ENCODE assay signal across 11 cellular contexts in the genomic region with DNA sequence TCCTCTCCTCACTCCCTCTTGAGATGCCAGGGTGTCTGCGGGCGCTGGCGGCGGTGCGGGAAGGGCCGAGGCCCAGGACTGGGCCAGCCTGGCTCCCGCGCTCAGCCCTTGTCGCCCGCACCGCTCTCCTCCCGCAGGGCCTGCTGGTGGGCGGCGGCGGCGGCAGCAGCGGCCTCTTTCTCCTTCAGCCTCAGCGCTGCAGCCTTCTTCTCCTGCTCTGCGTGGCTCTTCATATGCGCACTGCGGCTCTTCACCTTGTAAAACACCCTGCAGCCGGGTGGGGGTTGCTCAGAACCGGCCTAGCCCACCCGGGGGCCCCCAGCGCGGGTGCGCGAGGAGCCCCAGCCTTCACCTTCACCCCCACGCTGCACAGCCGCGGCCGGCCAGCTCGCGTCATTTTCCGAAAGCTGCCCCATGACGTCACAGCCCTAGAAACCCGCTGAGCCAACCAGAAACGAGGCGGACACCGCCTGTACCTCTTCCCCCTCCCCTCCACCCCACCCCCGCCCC. TPM values are rescaled to one million over a fixed set of nuclear protein-coding genes. Genes with fewer than 3 reads are reported as not detected.
DNase-seq lines count a peak whose midpoint lies in the region; ATAC-seq and TF ChIP-seq lines count a peak whose summit lies in the region.
"Had no signal": no experiment of that assay in that cellular context is flagged by ENCODE, and none has a peak within 500 bp of the region (broad histone marks: within the 10 kb centered on the region; RNA-seq: fewer than 3 reads in every experiment).

No MANE protein-coding gene starts in this region.

- H3K36me3 ChIP-seq in adrenal gland (replicated peaks in 1 of 2) (peaks cover 0 to 65% of the 10 kb centered on the region in 2 donors), esophagus (ENCODE audit: control insufficient read depth in 2 of 2, insufficient read depth in 2 of 2, low read length in 1 of 2) (peaks cover 13 to 38% of the 10 kb centered on the region in 2 donors), suprapubic skin (peaks cover 78% of the 10 kb centered on the region)

- no peak for ATAC-seq in HG03175 (IDR thresholded peaks at IDR 0.05; ENCODE audit: unreplicated experiment)
- ATAC-seq in HG03439 (IDR thresholded peaks at IDR 0.05; ENCODE audit: unreplicated experiment), result no peak

- intact Hi-C loops in adrenal gland (cut with DNase I), result no loop called here

- no peak for TF ChIP-seq EP300 in suprapubic skin (IDR thresholded peaks at IDR 0.05)

- TF ChIP-seq CTCF in adrenal gland (IDR thresholded peaks at IDR 0.05), result no peak
- no peak for TF ChIP-seq CTCF in suprapubic skin (IDR thresholded peaks at IDR 0.05)

- peak in 4 of 7 donors; percentile 69 to 91 (median 75) for DNase-seq in adrenal gland
- DNase-seq in midbrain (lab: John Stamatoyannopoulos, UW), result peak; percentile 7
- DNase-seq in suprapubic skin (ENCODE audit: low spot score in 2 of 2), result no peak
- no peak for DNase-seq in foreskin melanocyte
- no peak for DNase-seq in erythroblast (lab: John Stamatoyannopoulos, UW)
- DNase-seq: Caco-2; NCI-H1436; stimulated activated CD4-positive, alpha-beta T cell treated with anti-CD3 and anti-CD28 coated beads, Interleukin-2, amount 100 ng/mL, for 24 hours had no signal

- WGBS in adrenal gland, 4 donors, result 52 to 87% (median 64%) methylated on average over 22 to 41 of the region's 41 CpGs
- WGBS in esophagus, 2 donors, result 72 to 81% methylated on average over 41 of the region's 41 CpGs
- 81% methylated on average over 32 of the region's 41 CpGs for WGBS in suprapubic skin

- H3K27ac ChIP-seq in adrenal gland, result peak overlapping the region in 4 of 5 donors; percentile 48 to 80 (median 73)
- H3K27ac ChIP-seq in esophagus (ENCODE audit: low read depth in 2 of 2, low read length in 1 of 2), result peak overlapping the region; percentile 62 to 69
- peak overlapping the region; percentile 16 for H3K27ac ChIP-seq in suprapubic skin

- H3K27me3 ChIP-seq in adrenal gland (no peaks in the 10 kb centered on the region), esophagus (ENCODE audit: control insufficient read depth in 1 of 2, insufficient read depth in 2 of 2, low read length in 2 of 2) (no peaks in the 10 kb centered on the region), suprapubic skin (no peaks in the 10 kb centered on the region)

- H3K4me1 ChIP-seq in adrenal gland (replicated peaks in 1 of 2) (peaks cover 4 to 35% of the 10 kb centered on the region in 2 donors), esophagus (ENCODE audit: control insufficient read depth in 2 of 2, insufficient read depth in 2 of 2, low read length in 1 of 2) (peaks cover 0 to 2% of the 10 kb centered on the region in 2 donors), suprapubic skin (peaks cover 31% of the 10 kb centered on the region)
- H3K4me1 ChIP-seq: Caco-2 had no signal

- H3K4me3 ChIP-seq in adrenal gland, result no peak overlapping the region
- H3K4me3 ChIP-seq in esophagus (ENCODE audit: low read depth in 1 of 2, low read length in 2 of 2), result no peak overlapping the region
- no peak overlapping the region for H3K4me3 ChIP-seq in suprapubic skin

- no peaks in the 10 kb centered on the region for H3K9me3 ChIP-seq in adrenal gland (replicated peaks in 1 of 3)
- no peaks in the 10 kb centered on the region for H3K9me3 ChIP-seq in esophagus (ENCODE audit: control insufficient read depth in 2 of 2, insufficient read depth in 1 of 2, low read depth in 1 of 2, low read length in 1 of 2)
- no peaks in the 10 kb centered on the region for H3K9me3 ChIP-seq in suprapubic skin
- H3K9me3 ChIP-seq: Caco-2 had no signal

- peak; percentile 20 to 33 for TF ChIP-seq POLR2A in adrenal gland (IDR thresholded peaks at IDR 0.05)
- no peak for TF ChIP-seq POLR2A in suprapubic skin (IDR thresholded peaks at IDR 0.05)
- no peak for TF ChIP-seq POLR2A in erythroblast (IDR thresholded peaks at IDR 0.05; ENCODE audit: low read length)

RNA-seq across cellular contexts. Expression of a gene that starts 4.6 kb away (rescaled TPM):
- total RNA-seq in adrenal gland, result 10 to 100 TPM; 23.1 to 74.6 (median 43.2) TPM
- polyA plus RNA-seq in adrenal gland, result 10 to 100 TPM; 14.4 to 52.5 (median 16.7) TPM
- 10 to 100 TPM; 12.7 to 13.2 TPM for polyA plus RNA-seq in esophagus
- 1 to 10 TPM; 5.2 to 9.8 (median 6.4) TPM for total RNA-seq in suprapubic skin

Comparison
In these comparisons a context has a peak if more than half of its experiments do, and no peak if none do; other contexts are left out.
1. DNase-seq: peak in adrenal gland (4 of 7) and midbrain (single experiment); none in suprapubic skin (0 of 2), foreskin melanocyte (single experiment) and erythroblast (0 of 2).
2. H3K27ac ChIP-seq: peak in every context shown above with its lines; median percentile 73 in adrenal gland; 66 in esophagus; 16 in suprapubic skin.
3. POLR2A ChIP-seq: peak in adrenal gland (2 of 2); none in suprapubic skin (0 of 2) and erythroblast (single experiment).